ENCODE assay signal across 10 cellular contexts in the genomic region with DNA sequence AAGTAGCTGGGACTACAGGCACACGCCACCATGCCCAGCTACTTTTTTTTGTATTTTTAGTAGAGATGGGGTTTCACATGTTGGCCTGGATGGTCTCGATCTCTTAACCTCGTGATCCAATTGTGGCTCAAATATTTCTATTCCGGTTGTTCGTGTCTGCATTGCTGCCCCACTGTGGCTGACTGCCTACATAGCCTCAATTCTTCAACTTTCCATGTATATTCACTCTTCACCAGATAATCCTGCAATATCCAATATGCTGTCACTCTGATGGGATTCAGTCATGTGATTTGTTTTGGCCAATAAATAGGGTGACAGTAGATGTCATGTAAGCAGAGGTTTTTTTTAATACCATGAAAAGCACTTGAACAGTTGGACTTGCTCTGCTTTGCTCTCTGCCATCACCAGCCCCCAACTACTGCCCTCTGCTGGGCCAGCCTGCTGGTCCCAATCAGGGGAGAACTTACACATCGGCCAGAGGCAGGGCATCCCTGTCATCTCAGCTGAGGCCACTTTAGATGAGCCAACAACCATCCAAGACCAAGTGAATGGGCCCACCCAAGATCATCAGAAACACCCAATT. TPM values are rescaled to one million over a fixed set of nuclear protein-coding genes. Genes with fewer than 3 reads are reported as not detected.
DNase-seq lines count a peak whose midpoint lies in the region; ATAC-seq, FAIRE-seq and TF ChIP-seq lines count a peak whose summit lies in the region.
"Had no signal": no experiment of that assay in that cellular context is flagged by ENCODE, and none has a peak within 500 bp of the region (broad histone marks: within the 10 kb centered on the region; RNA-seq: fewer than 3 reads in every experiment).

No MANE protein-coding gene starts in this region.

- peak; percentile 10 for DNase-seq in stimulated activated naive CD8-positive, alpha-beta T cell treated with anti-CD3 and anti-CD28 coated beads, Interleukin-15, Interleukin-2, amounts not matched to agents 100 U/mL and 50 U/mL, for 24 hours
- DNase-seq in stimulated activated naive CD8-positive, alpha-beta T cell treated with anti-CD3 and anti-CD28 coated beads, Interleukin-15, amount 100 ng/mL, for 72 hours, result no peak
- peak; percentile 2 for DNase-seq in NCI-H69 (lab: John Stamatoyannopoulos, UW)
- DNase-seq in epithelial cell of proximal tubule (ENCODE audit: low read depth), result no peak
- DNase-seq in urothelium cell line (ENCODE audit: low spot score), result peak; percentile 11
- DNase-seq in NCI-H1092 (lab: John Stamatoyannopoulos, UW), result no peak
- no peak for DNase-seq in head of caudate nucleus
- DNase-seq in SIG-M5 treated with dmso at 0.1 percent for 504 hours (lab: John Stamatoyannopoulos, UW; ENCODE audit: unreplicated experiment), result no peak

- H3K27me3 Mint-ChIP-seq in stimulated activated naive CD8-positive, alpha-beta T cell treated with anti-CD3 and anti-CD28 coated beads, Interleukin-15, amount 100 ng/mL, for 72 hours, result no peaks in the 10 kb centered on the region
- H3K27me3 Mint-ChIP-seq: brain had no signal

- H3K4me1 Mint-ChIP-seq in stimulated activated naive CD8-positive, alpha-beta T cell treated with anti-CD3 and anti-CD28 coated beads, Interleukin-15, amount 100 ng/mL, for 72 hours, result no peaks in the 10 kb centered on the region
- H3K4me1 Mint-ChIP-seq: brain had no signal

- peaks cover 0 to 24% of the 10 kb centered on the region in 2 donors for H3K9me3 Mint-ChIP-seq in stimulated activated naive CD8-positive, alpha-beta T cell treated with anti-CD3 and anti-CD28 coated beads, Interleukin-15, amount 100 ng/mL, for 72 hours

- H3K4me3 Mint-ChIP-seq in stimulated activated naive CD8-positive, alpha-beta T cell treated with anti-CD3 and anti-CD28 coated beads, Interleukin-15, amount 100 ng/mL, for 72 hours, result no peak overlapping the region
- H3K4me3 Mint-ChIP-seq: brain had no signal

- intact Hi-C loops in head of caudate nucleus (cut with DNase I), result no loop called here

- no peak overlapping the region for H3K4me3 ChIP-seq in epithelial cell of proximal tubule (ENCODE audit: low read depth, low read length)

- no peak overlapping the region for H3K27ac Mint-ChIP-seq in stimulated activated naive CD8-positive, alpha-beta T cell treated with anti-CD3 and anti-CD28 coated beads, Interleukin-15, amount 100 ng/mL, for 72 hours
- H3K27ac Mint-ChIP-seq: brain had no signal

- peak; percentile 9 for FAIRE-seq in urothelium cell line (lab: Jason Lieb, UNC)
- FAIRE-seq: islet of Langerhans had no signal

- TF ChIP-seq CTCF in epithelial cell of proximal tubule (conservative IDR thresholded peaks at IDR 0.05; ENCODE audit: low read depth, low read length), result peak; percentile 71

- ATAC-seq in stimulated activated naive CD8-positive, alpha-beta T cell treated with anti-CD3 and anti-CD28 coated beads, Interleukin-15, Interleukin-2, amounts not matched to agents 100 U/mL and 50 U/mL, for 24 hours, result no peak
- ATAC-seq in stimulated activated naive CD8-positive, alpha-beta T cell treated with anti-CD3 and anti-CD28 coated beads, Interleukin-15, amount 100 ng/mL, for 72 hours, result no peak

RNA-seq across cellular contexts. Expression of gene NSUN6, which starts 56.7 kb away (rescaled TPM):
- total RNA-seq in epithelial cell of proximal tubule, result 5.4 and 7.2 TPM in 2 replicates

Comparison
In these comparisons a context has a peak if more than half of its experiments do, and no peak if none do; other contexts are left out.
1. DNase-seq: peak in stimulated activated naive CD8-positive, alpha-beta T cell treated with anti-CD3 and anti-CD28 coated beads, Interleukin-15, Interleukin-2, amounts not matched to agents 100 U/mL and 50 U/mL, for 24 hours (single experiment), NCI-H69 (single experiment) and urothelium cell line (single experiment); none in stimulated activated naive CD8-positive, alpha-beta T cell treated with anti-CD3 and anti-CD28 coated beads, Interleukin-15, amount 100 ng/mL, for 72 hours (0 of 2), epithelial cell of proximal tubule (single experiment), NCI-H1092 (single experiment), head of caudate nucleus (0 of 42) and SIG-M5 treated with dmso at 0.1 percent for 504 hours (single experiment).